ENCODE assay signal across 37 cellular contexts in genomic region chr6:3014675-3015066, GRCh38.
"Had no signal": no experiment of that assay in that cellular context is flagged by ENCODE, and none has a peak within 500 bp of the region (broad histone marks: within the 10 kb centered on the region; RNA-seq: fewer than 3 reads in every experiment).

No MANE protein-coding gene starts in this region.

- H3K27ac Mint-ChIP-seq: activated CD4-positive, alpha-beta memory T cell treated with anti-CD3 and anti-CD28 coated beads, Interleukin-2, amount 10 ng/mL, durations not matched to agents 7 days and 5 days; activated CD4-positive, alpha-beta T cell treated with anti-CD3 and anti-CD28 coated beads for 36 hours; activated CD4-positive, alpha-beta T cell treated with anti-CD3 and anti-CD28 coated beads, Interleukin-2, amount 10 ng/mL, durations not matched to agents 7 days and 5 days; activated CD8-positive, alpha-beta memory T cell treated with anti-CD3 and anti-CD28 coated beads, Interleukin-2, amount 10 ng/mL, durations not matched to agents 7 days and 5 days; activated CD8-positive, alpha-beta T cell treated with anti-CD3 and anti-CD28 coated beads, Interleukin-2, amount 10 ng/mL, durations not matched to agents 7 days and 5 days; activated naive CD4-positive, alpha-beta T cell treated with anti-CD3 and anti-CD28 coated beads, Interleukin-2, amount 10 ng/mL, durations not matched to agents 7 days and 5 days; activated naive CD4-positive, alpha-beta T cell treated with anti-CD3 and anti-CD28 coated beads, Interleukin-2, amount 50 U/mL, for 24 hours; activated naive CD8-positive, alpha-beta T cell; activated naive CD8-positive, alpha-beta T cell treated with anti-CD3 and anti-CD28 coated beads, Interleukin-2, amount 10 ng/mL, durations not matched to agents 7 days and 5 days; activated T-cell treated with anti-CD3 and anti-CD28 coated beads, Interleukin-2, amount 50 U/mL, for 24 hours; activated T-helper 2 cell treated with anti-CD3 and anti-CD28 coated beads, Interferon-gamma antibody, Interleukin-2, Interleukin-4, amounts not matched to agents 10 μg/mL and 5 μg/mL and 100 μg/mL, durations not matched to agents 14 hours and 24 hours and 36 hours; T-cell; T-helper 2 cell treated with Interferon-gamma antibody and Interleukin-4, amounts not matched to agents 5 μg/mL and 100 μg/mL, for 36 hours; WTC11 had no signal

- ATAC-seq: activated CD4-positive, alpha-beta T cell treated with anti-CD3 and anti-CD28 coated beads for 36 hours; activated CD4-positive, CD25-positive, alpha-beta regulatory T cell treated with anti-CD3 and anti-CD28 coated beads, Interleukin-2, amount 50 U/mL, for 24 hours; activated CD8-positive, alpha-beta memory T cell treated with anti-CD3 and anti-CD28 coated beads, Interleukin-2, amount 10 ng/mL, durations not matched to agents 7 days and 5 days; activated CD8-positive, alpha-beta T cell treated with anti-CD3 and anti-CD28 coated beads, Interleukin-2, amount 10 ng/mL, durations not matched to agents 7 days and 5 days; body of pancreas; T-cell; WTC11 had no signal

- H3K9me3 ChIP-seq: body of pancreas had no signal

- H3K27me3 ChIP-seq: adrenal gland, body of pancreas, brain microvascular endothelial cell, breast epithelium had no signal

- FAIRE-seq: astrocyte, TTC549 had no signal

- H3K4me3 Mint-ChIP-seq: activated CD4-positive, alpha-beta memory T cell treated with anti-CD3 and anti-CD28 coated beads, Interleukin-2, amount 10 ng/mL, durations not matched to agents 7 days and 5 days; activated CD4-positive, alpha-beta T cell treated with anti-CD3 and anti-CD28 coated beads for 36 hours; activated CD4-positive, alpha-beta T cell treated with anti-CD3 and anti-CD28 coated beads, Interleukin-2, amount 10 ng/mL, durations not matched to agents 7 days and 5 days; activated CD8-positive, alpha-beta memory T cell treated with anti-CD3 and anti-CD28 coated beads, Interleukin-2, amount 10 ng/mL, durations not matched to agents 7 days and 5 days; activated CD8-positive, alpha-beta T cell treated with anti-CD3 and anti-CD28 coated beads, Interleukin-2, amount 10 ng/mL, durations not matched to agents 7 days and 5 days; activated naive CD4-positive, alpha-beta T cell treated with anti-CD3 and anti-CD28 coated beads, Interleukin-2, amount 10 ng/mL, durations not matched to agents 7 days and 5 days; activated naive CD4-positive, alpha-beta T cell treated with anti-CD3 and anti-CD28 coated beads, Interleukin-2, amount 50 U/mL, for 24 hours; activated naive CD8-positive, alpha-beta T cell; activated naive CD8-positive, alpha-beta T cell treated with anti-CD3 and anti-CD28 coated beads, Interleukin-2, amount 10 ng/mL, durations not matched to agents 7 days and 5 days; activated T-cell treated with anti-CD3 and anti-CD28 coated beads, Interleukin-2, amount 50 U/mL, for 24 hours; T-cell; T-helper 2 cell treated with Interferon-gamma antibody and Interleukin-4, amounts not matched to agents 5 μg/mL and 100 μg/mL, for 36 hours; WTC11 had no signal

- H3K27me3 Mint-ChIP-seq: activated CD4-positive, alpha-beta memory T cell treated with anti-CD3 and anti-CD28 coated beads, Interleukin-2, amount 10 ng/mL, durations not matched to agents 7 days and 5 days; activated CD4-positive, alpha-beta T cell treated with anti-CD3 and anti-CD28 coated beads for 36 hours; activated CD4-positive, alpha-beta T cell treated with anti-CD3 and anti-CD28 coated beads, Interleukin-2, amount 10 ng/mL, durations not matched to agents 7 days and 5 days; activated CD8-positive, alpha-beta memory T cell treated with anti-CD3 and anti-CD28 coated beads, Interleukin-2, amount 10 ng/mL, durations not matched to agents 7 days and 5 days; activated naive CD4-positive, alpha-beta T cell treated with anti-CD3 and anti-CD28 coated beads, Interleukin-2, amount 10 ng/mL, durations not matched to agents 7 days and 5 days; activated naive CD4-positive, alpha-beta T cell treated with anti-CD3 and anti-CD28 coated beads, Interleukin-2, amount 50 U/mL, for 24 hours; activated naive CD8-positive, alpha-beta T cell; activated naive CD8-positive, alpha-beta T cell treated with anti-CD3 and anti-CD28 coated beads, Interleukin-2, amount 10 ng/mL, durations not matched to agents 7 days and 5 days; activated T-cell treated with anti-CD3 and anti-CD28 coated beads, Interleukin-2, amount 50 U/mL, for 24 hours; T-cell had no signal

- H3K4me1 Mint-ChIP-seq: activated naive CD4-positive, alpha-beta T cell treated with anti-CD3 and anti-CD28 coated beads, Interleukin-2, amount 50 U/mL, for 24 hours had no signal

- H3K4me3 ChIP-seq: adrenal gland, body of pancreas, breast epithelium had no signal

- DNase-seq: activated CD4-positive, alpha-beta memory T cell treated with anti-CD3 and anti-CD28 coated beads, Interleukin-2, amount 10 ng/mL, durations not matched to agents 7 days and 5 days; activated CD4-positive, alpha-beta T cell treated with anti-CD3 and anti-CD28 coated beads for 1 hour; activated CD4-positive, alpha-beta T cell treated with anti-CD3 and anti-CD28 coated beads for 36 hours; activated CD4-positive, alpha-beta T cell treated with anti-CD3 and anti-CD28 coated beads for 48 hours; activated CD4-positive, alpha-beta T cell treated with anti-CD3 and anti-CD28 coated beads, Interleukin-2, amount 10 ng/mL, durations not matched to agents 7 days and 5 days; activated CD4-positive, alpha-beta T cell treated with anti-CD3 and anti-CD28 coated beads, Interleukin-2, amount 50 U/mL, for 48 hours; activated CD4-positive, CD25-positive, alpha-beta regulatory T cell; activated CD8-positive, alpha-beta memory T cell treated with anti-CD3 and anti-CD28 coated beads for 24 hours; activated CD8-positive, alpha-beta memory T cell treated with anti-CD3 and anti-CD28 coated beads, Interleukin-2, amount 10 ng/mL, durations not matched to agents 7 days and 5 days; activated CD8-positive, alpha-beta memory T cell treated with anti-CD3 and anti-CD28 coated beads, Interleukin-2, amount 50 U/mL, for 48 hours; activated CD8-positive, alpha-beta T cell treated with anti-CD3 and anti-CD28 coated beads, Interleukin-2, amount 10 ng/mL, durations not matched to agents 7 days and 5 days; activated effector memory CD4-positive, alpha-beta T cell treated with Interleukin-2 at 50 U/mL for 16 hours; activated gamma-delta T cell; activated naive CD4-positive, alpha-beta T cell treated with anti-CD3 and anti-CD28 coated beads, Interleukin-2, amount 10 ng/mL, durations not matched to agents 7 days and 5 days; activated naive CD4-positive, alpha-beta T cell treated with Interleukin-2 at 50 U/mL for 16 hours; activated naive CD8-positive, alpha-beta T cell treated with anti-CD3 and anti-CD28 coated beads, Interleukin-2, amount 10 ng/mL, durations not matched to agents 7 days and 5 days; activated T-cell treated with anti-CD3 and anti-CD28 coated beads, Interleukin-2, amount 50 U/mL, for 24 hours; activated T-cell treated with anti-CD3 and anti-CD28 coated beads, Interleukin-2, amount 50 U/mL, for 48 hours; adrenal gland; amniotic stem cell; aorta; body of pancreas; brain microvascular endothelial cell; central memory CD4-positive, alpha-beta T cell; T-cell; T-helper 2 cell; T-helper 9 cell; WERI-Rb-1 had no signal

- H3K27ac ChIP-seq: body of pancreas, brain microvascular endothelial cell, breast epithelium, WERI-Rb-1 had no signal

- H3K36me3 ChIP-seq: brain microvascular endothelial cell had no signal

- H3K4me1 ChIP-seq: body of pancreas, breast epithelium had no signal
